In the genomic region with DNA sequence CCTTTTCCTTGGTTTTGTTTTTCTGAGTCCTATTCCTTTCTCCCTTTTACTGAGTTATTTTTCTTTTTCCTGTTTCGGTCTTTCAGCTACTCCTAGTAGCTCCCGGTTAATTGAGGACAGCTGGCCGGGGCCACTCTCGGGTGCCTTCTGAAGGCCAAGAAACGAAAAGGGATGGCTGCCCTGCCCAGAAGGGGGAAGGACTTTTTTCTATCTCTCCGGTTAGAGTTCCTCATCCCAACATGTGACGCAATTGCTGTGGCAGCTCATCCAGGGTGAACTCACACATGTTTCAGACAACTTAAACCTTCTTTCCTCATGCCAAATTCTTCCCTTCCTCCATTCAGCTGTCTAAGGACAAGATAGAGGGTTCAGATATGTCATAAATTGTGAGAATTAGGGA, we compare ENCODE assay signal across 12 cellular contexts.
A peak's percentile ranks its signal among the peaks of the same experiment; 100 is the strongest.
DNase-seq lines count a peak whose midpoint lies in the region; ATAC-seq, FAIRE-seq and TF ChIP-seq lines count a peak whose summit lies in the region.
"Had no signal": no experiment of that assay in that cellular context is flagged by ENCODE, and none has a peak within 500 bp of the region (broad histone marks: within the 10 kb centered on the region; RNA-seq: fewer than 3 reads in every experiment).

No MANE protein-coding gene starts in this region.

- H3K4me3 ChIP-seq in adrenal gland: no peak overlapping the region
- no peak overlapping the region for H3K4me3 ChIP-seq in right cardiac atrium (ENCODE audit: low read length)

- no peak for FAIRE-seq in H54 (lab: Jason Lieb, UNC)
- FAIRE-seq: islet of Langerhans had no signal

- 46 to 53% (median 52%) methylated on average over 7 of the region's 7 CpGs for WGBS in adrenal gland, 4 donors
- 47% methylated on average over 7 of the region's 7 CpGs for WGBS in right cardiac atrium

- TF ChIP-seq POLR2A in adrenal gland (IDR thresholded peaks at IDR 0.05): no peak
- TF ChIP-seq POLR2A in H54 (IDR thresholded peaks at IDR 0.05; ENCODE audit: low read depth, low read length): no peak

- ATAC-seq in right cardiac atrium (peak; percentile 70 to 84), HG02840 (IDR thresholded peaks at IDR 0.05; ENCODE audit: low FRiP score, unreplicated experiment) (no peak), HG03460 (IDR thresholded peaks at IDR 0.05; ENCODE audit: unreplicated experiment) (no peak)
- ATAC-seq: activated CD8-positive, alpha-beta T cell treated with anti-CD3 and anti-CD28 coated beads, Interleukin-2, amount 10 ng/mL, durations not matched to agents 7 days and 5 days had no signal

- no peaks in the 10 kb centered on the region for H3K4me1 ChIP-seq in adrenal gland (replicated peaks in 1 of 2)
- H3K4me1 ChIP-seq in right cardiac atrium (ENCODE audit: control insufficient read depth, insufficient read depth, low read length): no peaks in the 10 kb centered on the region

- intact Hi-C loops in adrenal gland (cut with DNase I): no loop called here
- intact Hi-C loops in right cardiac atrium (cut with DNase I): no loop called here

- H3K9me3 ChIP-seq in adrenal gland (replicated peaks in 1 of 3) (no peaks in the 10 kb centered on the region), right cardiac atrium (ENCODE audit: control insufficient read depth, low read length) (no peaks in the 10 kb centered on the region)

- no peak for TF ChIP-seq CTCF in adrenal gland (IDR thresholded peaks at IDR 0.05)
- no peak for TF ChIP-seq CTCF in GM10266 (IDR thresholded peaks at IDR 0.05; ENCODE audit: control insufficient read depth, insufficient read depth, low read depth, missing control alignments)

- DNase-seq in EH (ENCODE audit: low read depth): peak; percentile 94
- peak in 6 of 7 donors; percentile 45 to 82 (median 53) for DNase-seq in adrenal gland
- DNase-seq in right cardiac atrium: peak; percentile 84 to 92 (median 91)
- peak; percentile 18 for DNase-seq in putamen (ENCODE audit: low spot score)
- DNase-seq in GM10266 (ENCODE audit: extremely low spot score): no peak
- DNase-seq in H54 (ENCODE audit: insufficient read length, low spot score): no peak
- DNase-seq: activated CD8-positive, alpha-beta T cell treated with anti-CD3 and anti-CD28 coated beads, Interleukin-2, amount 10 ng/mL, durations not matched to agents 7 days and 5 days; DMS 273 treated with DMSO at 0.1 percent for 48 hours; NCI-H146 had no signal

- H3K27me3 ChIP-seq in adrenal gland: no peaks in the 10 kb centered on the region
- H3K27me3 ChIP-seq in right cardiac atrium (ENCODE audit: control insufficient read depth, insufficient read depth): no peaks in the 10 kb centered on the region

- no peaks in the 10 kb centered on the region for H3K36me3 ChIP-seq in adrenal gland (replicated peaks in 1 of 2)

- H3K27ac ChIP-seq in adrenal gland (peak overlapping the region in 3 of 5 donors; percentile 23 to 34 (median 31)), right cardiac atrium (ENCODE audit: low read length) (no peak overlapping the region)

Comparison
In these comparisons a context has a peak if more than half of its experiments do, and no peak if none do; other contexts are left out.
1. DNase-seq: peak in EH (single experiment), adrenal gland (6 of 7), right cardiac atrium (3 of 3) and putamen (single experiment); none in GM10266 (single experiment) and H54 (single experiment).
2. ATAC-seq: peak in right cardiac atrium (2 of 2); none in HG02840 (single experiment) and HG03460 (single experiment).